Comparison of ENCODE assay signal across 10 cellular contexts in the genomic region with DNA sequence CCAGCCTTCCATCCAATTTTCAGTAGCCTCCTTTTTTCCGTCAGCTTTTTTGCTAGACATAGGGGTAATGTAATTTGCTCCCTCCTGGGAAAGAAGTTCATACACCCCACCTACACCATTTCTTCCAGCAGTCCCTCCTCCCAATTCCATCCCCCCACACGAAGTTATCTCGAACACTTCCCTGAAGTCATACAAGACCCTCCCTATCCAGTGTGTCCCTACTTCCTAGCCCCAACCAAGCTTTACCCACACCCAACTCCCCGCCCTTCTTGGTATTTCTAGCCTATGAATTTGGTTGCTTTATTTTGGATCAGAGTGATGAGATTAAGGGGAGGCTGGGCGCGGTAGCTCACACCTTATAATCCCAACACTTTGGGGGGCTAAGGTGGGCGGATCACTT. TPM values are rescaled to one million over a fixed set of nuclear protein-coding genes. Genes with fewer than 3 reads are reported as not detected.
DNase-seq lines count a peak whose midpoint lies in the region; TF ChIP-seq lines count a peak whose summit lies in the region.
"Had no signal": no experiment of that assay in that cellular context is flagged by ENCODE, and none has a peak within 500 bp of the region (broad histone marks: within the 10 kb centered on the region; RNA-seq: fewer than 3 reads in every experiment).

No MANE protein-coding gene starts in this region.

- intact Hi-C loops in stomach (cut with DNase I; ENCODE audit: low total_unique reads): loop anchor here (10.0 kb wide), 1 partner anchor 151 kb away; no protein-coding TSS in a partner anchor

- H3K4me3 Mint-ChIP-seq in activated naive CD4-positive, alpha-beta T cell treated with anti-CD3 and anti-CD28 coated beads, Interleukin-2, amount 50 U/mL, for 24 hours: peak overlapping the region; percentile 83

- H3K9me3 ChIP-seq in stomach: no peaks in the 10 kb centered on the region

- TF ChIP-seq EP300 in stomach (IDR thresholded peaks at IDR 0.05): no peak

- peaks cover 13% of the 10 kb centered on the region for H3K36me3 Mint-ChIP-seq in activated naive CD4-positive, alpha-beta T cell treated with anti-CD3 and anti-CD28 coated beads, Interleukin-2, amount 50 U/mL, for 24 hours

- H3K27ac ChIP-seq in VCaP: peak overlapping the region; percentile 76; the same call in 1 of the 2 replicates
- H3K27ac ChIP-seq in stomach: peak overlapping the region in 1 of 5 donors; percentile 6

- H3K27ac Mint-ChIP-seq in activated naive CD4-positive, alpha-beta T cell treated with anti-CD3 and anti-CD28 coated beads, Interleukin-2, amount 50 U/mL, for 24 hours: no peak overlapping the region

- no peak for TF ChIP-seq POLR2A in stomach (IDR thresholded peaks at IDR 0.05)

- H3K4me1 Mint-ChIP-seq in activated naive CD4-positive, alpha-beta T cell treated with anti-CD3 and anti-CD28 coated beads, Interleukin-2, amount 50 U/mL, for 24 hours: peaks cover 13% of the 10 kb centered on the region

- TF ChIP-seq CTCF in VCaP (conservative IDR thresholded peaks at IDR 0.05): no peak
- TF ChIP-seq CTCF in fibroblast of villous mesenchyme (IDR thresholded peaks at IDR 0.05; ENCODE audit: insufficient read depth, low read depth, low read length): no peak
- TF ChIP-seq CTCF in stomach (IDR thresholded peaks at IDR 0.05): no peak

- H3K36me3 ChIP-seq in stomach: peaks cover 27 to 32% (median 31%) of the 10 kb centered on the region in 4 donors

- peaks cover 6 to 38% (median 15%) of the 10 kb centered on the region in 4 donors for H3K4me1 ChIP-seq in stomach

- no peaks in the 10 kb centered on the region for H3K27me3 ChIP-seq in stomach

- 49 to 62% (median 56%) methylated on average over 7 of the region's 7 CpGs for WGBS in stomach, 5 donors

- H3K27me3 Mint-ChIP-seq in activated naive CD4-positive, alpha-beta T cell treated with anti-CD3 and anti-CD28 coated beads, Interleukin-2, amount 50 U/mL, for 24 hours: no peaks in the 10 kb centered on the region

- peak overlapping the region; percentile 79 for H3K4me3 ChIP-seq in fibroblast of villous mesenchyme (ENCODE audit: low read depth, low read length)
- H3K4me3 ChIP-seq in stomach: peak overlapping the region in 3 of 4 donors; percentile 53 to 82 (median 71)

- DNase-seq in activated naive CD4-positive, alpha-beta T cell treated with anti-CD3 and anti-CD28 coated beads, Interleukin-2, amount 50 U/mL, for 16 hours: no peak
- DNase-seq in fibroblast of villous mesenchyme (ENCODE audit: low read depth) (no peak), stomach (no peak), SIG-M5 treated with dmso at 0.1 percent for 504 hours (lab: John Stamatoyannopoulos, UW; ENCODE audit: unreplicated experiment) (no peak), DMS79 (lab: John Stamatoyannopoulos, UW) (no peak), NCI-H187 (lab: John Stamatoyannopoulos, UW) (no peak)
- DNase-seq: islet precursor cell; stimulated activated CD4-positive, alpha-beta T cell treated with anti-CD3 and anti-CD28 coated beads, Interleukin-4, amount 100 ng/mL, for 1 hour had no signal

- H3K9me3 Mint-ChIP-seq in activated naive CD4-positive, alpha-beta T cell treated with anti-CD3 and anti-CD28 coated beads, Interleukin-2, amount 50 U/mL, for 24 hours: no peaks in the 10 kb centered on the region

RNA-seq across cellular contexts. Expression of gene UBE2C, which starts 1.0 kb away (rescaled TPM):
- total RNA-seq in fibroblast of villous mesenchyme (13.5 and 26.3 TPM in 2 replicates), stomach (10 to 100 TPM in 4 of 5 donors, not detected in 1; 10.5 to 37.5 (median 13.4) TPM)
- 10 to 100 TPM; 13.1 to 72.2 (median 39.0) TPM for polyA plus RNA-seq in stomach

RNA-seq across cellular contexts. Expression of gene TNNC2, which starts 13.6 kb away (rescaled TPM):
- 0.32 and 0.43 TPM in 2 replicates for total RNA-seq in fibroblast of villous mesenchyme
- 1 to 10 TPM in 1 of 5 donors, not detected in 4; 4.9 TPM for total RNA-seq in stomach
- polyA plus RNA-seq in stomach: 10 to 100 TPM in 1 of 3 donors, 1 to 10 TPM in 1, not detected in 1; 3.0 to 12.4 TPM

RNA-seq across cellular contexts. Expression of gene SNX21, which starts 20.1 kb away (rescaled TPM):
- total RNA-seq in fibroblast of villous mesenchyme (50.5 and 60.9 TPM in 2 replicates), stomach (100 to 1,000 TPM in 1 of 5 donors, 10 to 100 TPM in 4; 20.4 to 120 (median 48.3) TPM)
- polyA plus RNA-seq in stomach: 10 to 100 TPM; 15.2 to 23.5 (median 16.7) TPM

RNA-seq across cellular contexts. Expression of gene DNTTIP1, which starts 21.7 kb away (rescaled TPM):
- total RNA-seq in fibroblast of villous mesenchyme (9.5 and 12.6 TPM in 2 replicates), stomach (10 to 100 TPM in 4 of 5 donors, 1 to 10 TPM in 1; 9.6 to 76.8 (median 34.1) TPM)
- polyA plus RNA-seq in stomach: 10 to 100 TPM; 27.2 to 56.8 (median 43.0) TPM

RNA-seq across cellular contexts. Expression of gene WFDC3, which starts 21.8 kb away (rescaled TPM):
- 0.43 TPM in 1 of 2 replicates, not detected in the other for total RNA-seq in fibroblast of villous mesenchyme
- total RNA-seq in stomach: 1 to 10 TPM in 1 of 5 donors, not detected in 4; 2.8 TPM
- 10 to 100 TPM in 1 of 3 donors, 1 to 10 TPM in 2; 1.7 to 18.8 (median 9.2) TPM for polyA plus RNA-seq in stomach
